Comparison of ENCODE assay signal across 11 cellular contexts in genomic region chr9:124290053-124290581, GRCh38. TPM values are rescaled to one million over a fixed set of nuclear protein-coding genes. Genes with fewer than 3 reads are reported as not detected.
DNase-seq lines count a peak whose midpoint lies in the region; ATAC-seq, FAIRE-seq and TF ChIP-seq lines count a peak whose summit lies in the region.
"Had no signal": no experiment of that assay in that cellular context is flagged by ENCODE, and none has a peak within 500 bp of the region (broad histone marks: within the 10 kb centered on the region; RNA-seq: fewer than 3 reads in every experiment).

No MANE protein-coding gene starts in this region.

- H3K27ac Mint-ChIP-seq in IgD-negative memory B cell (peak overlapping the region; percentile 95 to 98 (median 98)), T-helper 17 cell (no peak overlapping the region)

- H3K4me3 ChIP-seq in pancreas, result no peak overlapping the region

- ATAC-seq in T-helper 17 cell (peak; percentile 62), pancreas (peak; percentile 33 to 54 (median 45)), GM18907 (IDR thresholded peaks at IDR 0.05; ENCODE audit: unreplicated experiment) (no peak)
- ATAC-seq: left colon had no signal

- peaks cover 2% of the 10 kb centered on the region for H3K27me3 Mint-ChIP-seq in IgD-negative memory B cell
- no peaks in the 10 kb centered on the region for H3K27me3 Mint-ChIP-seq in T-helper 17 cell

- H3K4me1 ChIP-seq in pancreas, result peaks cover 0 to 25% (median 0%) of the 10 kb centered on the region in 3 donors

- WGBS in pancreas, 2 donors, result 63% methylated on average over 20 of the region's 20 CpGs

- no peak overlapping the region for H3K27ac ChIP-seq in pancreas

- peaks cover 66 to 76% (median 72%) of the 10 kb centered on the region in 3 donors for H3K4me1 Mint-ChIP-seq in IgD-negative memory B cell
- H3K4me1 Mint-ChIP-seq in T-helper 17 cell, result peaks cover 26% of the 10 kb centered on the region

- no peaks in the 10 kb centered on the region for H3K36me3 ChIP-seq in pancreas

- H3K9me3 Mint-ChIP-seq in IgD-negative memory B cell, result no peaks in the 10 kb centered on the region
- H3K9me3 Mint-ChIP-seq: activated naive CD8-positive, alpha-beta T cell treated with anti-CD3 and anti-CD28 coated beads, Interleukin-2, amount 10 ng/mL, durations not matched to agents 7 days and 5 days had no signal

- no peaks in the 10 kb centered on the region for H3K36me3 Mint-ChIP-seq in IgD-negative memory B cell
- no peaks in the 10 kb centered on the region for H3K36me3 Mint-ChIP-seq in T-helper 17 cell (ENCODE audit: low read depth)
- H3K36me3 Mint-ChIP-seq: activated naive CD8-positive, alpha-beta T cell treated with anti-CD3 and anti-CD28 coated beads, Interleukin-2, amount 10 ng/mL, durations not matched to agents 7 days and 5 days had no signal

- H3K4me3 Mint-ChIP-seq in IgD-negative memory B cell, result peak overlapping the region; percentile 67 to 93 (median 78)
- no peak overlapping the region for H3K4me3 Mint-ChIP-seq in T-helper 17 cell
- H3K4me3 Mint-ChIP-seq: activated naive CD8-positive, alpha-beta T cell treated with anti-CD3 and anti-CD28 coated beads, Interleukin-2, amount 10 ng/mL, durations not matched to agents 7 days and 5 days had no signal

- H3K27me3 ChIP-seq in pancreas, result no peaks in the 10 kb centered on the region

- intact Hi-C loops in pancreas (cut with DNase I), result no loop called here

- peak; percentile 33 for TF ChIP-seq CTCF in GM12873 (IDR thresholded peaks at IDR 0.05; ENCODE audit: insufficient read depth, low read depth, low read length, missing control alignments)
- TF ChIP-seq CTCF in pancreas (IDR thresholded peaks at IDR 0.05), result no peak

- FAIRE-seq in pancreas (lab: Jason Lieb, UNC), result no peak

- DNase-seq in T-helper 17 cell, result no peak
- DNase-seq in pancreas, result peak in 3 of 6 donors; percentile 44 to 71 (median 60)
- no peak for DNase-seq in AG08396 (ENCODE audit: low spot score)
- DNase-seq in stimulated activated naive CD4-positive, alpha-beta T cell (lab: John Stamatoyannopoulos, UW), result no peak
- DNase-seq: activated naive CD8-positive, alpha-beta T cell treated with anti-CD3 and anti-CD28 coated beads, Interleukin-2, amount 10 ng/mL, durations not matched to agents 7 days and 5 days; left colon; NCI-H1092; T-helper 9 cell had no signal

- H3K9me3 ChIP-seq in T-helper 17 cell (ENCODE audit: control insufficient read depth, low read length, poor library complexity, severe bottlenecking) (no peaks in the 10 kb centered on the region), pancreas (no peaks in the 10 kb centered on the region)

RNA-seq across cellular contexts. Expression of gene NEK6, which starts 32.4 kb away (rescaled TPM):
- polyA plus RNA-seq in IgD-negative memory B cell (76.2 TPM), pancreas (10 to 100 TPM in 1 of 2 donors, 1 to 10 TPM in 1; 7.8 to 12.5 TPM)
- total RNA-seq in T-helper 17 cell (10 to 100 TPM in 1 of 2 donors, 1 to 10 TPM in 1; 7.8 to 12.7 TPM), pancreas (10 to 100 TPM; 25.1 to 67.0 (median 34.2) TPM)
